ENCODE assay signal across 1 cellular context in genomic region chr7:77442631-77443420, GRCh38.
A peak's percentile ranks its signal among the peaks of the same experiment; 100 is the strongest.
TF ChIP-seq lines count a peak whose summit lies in the region.

No MANE protein-coding gene starts in this region.

TF ChIP-seq in SK-N-SH, 30 proteins besides CTCF, POLR2A, EP300 and RAD21 (continued from another document):
- TF ChIP-seq, protein P1, sequence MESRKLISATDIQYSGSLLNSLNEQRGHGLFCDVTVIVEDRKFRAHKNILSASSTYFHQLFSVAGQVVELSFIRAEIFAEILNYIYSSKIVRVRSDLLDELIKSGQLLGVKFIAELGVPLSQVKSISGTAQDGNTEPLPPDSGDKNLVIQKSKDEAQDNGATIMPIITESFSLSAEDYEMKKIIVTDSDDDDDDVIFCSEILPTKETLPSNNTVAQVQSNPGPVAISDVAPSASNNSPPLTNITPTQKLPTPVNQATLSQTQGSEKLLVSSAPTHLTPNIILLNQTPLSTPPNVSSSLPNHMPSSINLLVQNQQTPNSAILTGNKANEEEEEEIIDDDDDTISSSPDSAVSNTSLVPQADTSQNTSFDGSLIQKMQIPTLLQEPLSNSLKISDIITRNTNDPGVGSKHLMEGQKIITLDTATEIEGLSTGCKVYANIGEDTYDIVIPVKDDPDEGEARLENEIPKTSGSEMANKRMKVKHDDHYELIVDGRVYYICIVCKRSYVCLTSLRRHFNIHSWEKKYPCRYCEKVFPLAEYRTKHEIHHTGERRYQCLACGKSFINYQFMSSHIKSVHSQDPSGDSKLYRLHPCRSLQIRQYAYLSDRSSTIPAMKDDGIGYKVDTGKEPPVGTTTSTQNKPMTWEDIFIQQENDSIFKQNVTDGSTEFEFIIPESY (IDR thresholded peaks at IDR 0.05; ENCODE audit: borderline replicate concordance, low read depth) = no peak
- TF ChIP-seq SMC3 (IDR thresholded peaks at IDR 0.05; ENCODE audit: low read depth, low read length) (no peak), GABPA (IDR thresholded peaks at IDR 0.05; ENCODE audit: low read depth) (no peak), JUND (IDR thresholded peaks at IDR 0.05) (peak; percentile 51), RCOR1 (IDR thresholded peaks at IDR 0.05; ENCODE audit: low read length) (no peak), RXRA (IDR thresholded peaks at IDR 0.05; ENCODE audit: borderline replicate concordance, low read depth) (no peak), USF2 (IDR thresholded peaks at IDR 0.05; ENCODE audit: borderline replicate concordance, low read depth, low read length) (no peak), CHD2 (IDR thresholded peaks at IDR 0.05; ENCODE audit: low read length, partially characterized antibody) (no peak), NFIC (IDR thresholded peaks at IDR 0.05; ENCODE audit: borderline replicate concordance) (peak; percentile 50; the same call in 1 of the 2 replicates), TAF1 (IDR thresholded peaks at IDR 0.05; ENCODE audit: borderline replicate concordance, low read depth, low read length) (no peak), NRF1 (IDR thresholded peaks at IDR 0.05; ENCODE audit: low read depth, low read length) (no peak), ELF1 (IDR thresholded peaks at IDR 0.05) (no peak), TEAD4 (IDR thresholded peaks at IDR 0.05; ENCODE audit: borderline replicate concordance, insufficient read depth) (peak; percentile 62; the same call in 1 of the 2 replicates)
- TF ChIP-seq, protein P2, sequence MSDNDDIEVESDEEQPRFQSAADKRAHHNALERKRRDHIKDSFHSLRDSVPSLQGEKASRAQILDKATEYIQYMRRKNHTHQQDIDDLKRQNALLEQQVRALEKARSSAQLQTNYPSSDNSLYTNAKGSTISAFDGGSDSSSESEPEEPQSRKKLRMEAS (IDR thresholded peaks at IDR 0.05; ENCODE audit: low read depth) = no peak
